ENCODE assay signal across 8 cellular contexts in genomic region chr11:58572906-58573305, GRCh38. TPM values are rescaled to one million over a fixed set of nuclear protein-coding genes. Genes with fewer than 3 reads are reported as not detected.
DNase-seq lines count a peak whose midpoint lies in the region; ATAC-seq and TF ChIP-seq lines count a peak whose summit lies in the region.
"Not testable (repeated sequence)": the region's sequence is repeated elsewhere in the genome, so short reads cannot be mapped to it uniquely, and the experiment has no call there.

No MANE protein-coding gene starts in this region.

- H3K4me2 ChIP-seq in BLaER1: peak overlapping the region; percentile 92

- H3K4me3 Mint-ChIP-seq in activated T-cell treated with anti-CD3 and anti-CD28 coated beads, Interleukin-2, amount 50 U/mL, for 4 hours: peak overlapping the region; percentile 95

- H3K9me3 Mint-ChIP-seq in activated T-cell treated with anti-CD3 and anti-CD28 coated beads, Interleukin-2, amount 50 U/mL, for 4 hours: not testable (repeated sequence)

- H3K4me3 ChIP-seq in BLaER1 (peak overlapping the region; percentile 45), HL-60 (replicated peaks; ENCODE audit: insufficient read depth, low read length) (peak overlapping the region; percentile 30), thymus (ENCODE audit: low read length) (peak overlapping the region; percentile 55)
- not testable (repeated sequence) for H3K4me3 ChIP-seq in SJSA1, breast epithelium, left ventricle myocardium inferior, psoas muscle

- not testable (repeated sequence) for ATAC-seq in activated T-cell treated with anti-CD3 and anti-CD28 coated beads, Interleukin-2, amount 50 U/mL, for 4 hours; psoas muscle

- H3K27me3 Mint-ChIP-seq in activated T-cell treated with anti-CD3 and anti-CD28 coated beads, Interleukin-2, amount 50 U/mL, for 4 hours (ENCODE audit: low read depth): not testable (repeated sequence)

- not testable (repeated sequence) for H3K36me3 ChIP-seq in BLaER1; SJSA1; breast epithelium; thymus (ENCODE audit: control insufficient read depth, insufficient read depth)
- H3K36me3 ChIP-seq in left ventricle myocardium inferior (peaks cover 21% of the 10 kb centered on the region), psoas muscle (ENCODE audit: insufficient read depth in 1 of 2, low read depth in 1 of 2) (peaks cover 0 to 22% of the 10 kb centered on the region in 2 donors)

- 90 to 97% (median 96%) methylated on average over 14 of the region's 14 CpGs for WGBS in psoas muscle, 3 donors
- 90% methylated on average over 14 of the region's 14 CpGs for WGBS in thymus

- H3K9me3 ChIP-seq in BLaER1; SJSA1 (replicated peaks); breast epithelium; left ventricle myocardium inferior (replicated peaks); psoas muscle; thymus (ENCODE audit: control insufficient read depth): not testable (repeated sequence)

- H3K4me1 ChIP-seq in BLaER1 (peaks cover 45% of the 10 kb centered on the region), SJSA1 (replicated peaks) (peaks cover 26% of the 10 kb centered on the region), breast epithelium (peaks cover 0 to 22% of the 10 kb centered on the region in 2 donors), left ventricle myocardium inferior (peaks cover 50% of the 10 kb centered on the region), psoas muscle (peaks cover 46% of the 10 kb centered on the region), thymus (ENCODE audit: control insufficient read depth, insufficient read depth, low read length) (peaks cover 18% of the 10 kb centered on the region)

- H3K9ac ChIP-seq in BLaER1: not testable (repeated sequence)

- H3K27me3 ChIP-seq in BLaER1; HL-60 (ENCODE audit: insufficient read depth, poor library complexity, severe bottlenecking); SJSA1 (replicated peaks); breast epithelium; left ventricle myocardium inferior (ENCODE audit: low read depth); psoas muscle (ENCODE audit: insufficient read depth in 3 of 3, low read length in 2 of 3); thymus (ENCODE audit: control insufficient read depth, insufficient read depth): not testable (repeated sequence)

- not testable (repeated sequence) for TF ChIP-seq POLR2A in breast epithelium (IDR thresholded peaks at IDR 0.05)

- DNase-seq in HL-60 (ENCODE audit: low read depth in 1 of 2, low spot score in 1 of 2); SJSA1 (ENCODE audit: low read depth in 1 of 2, low spot score in 2 of 2); activated T-cell treated with anti-CD3 and anti-CD28 coated beads, Interleukin-2, amount 50 U/mL, for 4 hours; breast epithelium (ENCODE audit: low spot score in 2 of 2); left ventricle myocardium inferior; psoas muscle: not testable (repeated sequence)

- H3K4me1 Mint-ChIP-seq in activated T-cell treated with anti-CD3 and anti-CD28 coated beads, Interleukin-2, amount 50 U/mL, for 4 hours (ENCODE audit: low read depth): peaks cover 64% of the 10 kb centered on the region

- TF ChIP-seq CTCF in HL-60 (IDR thresholded peaks at IDR 0.05; ENCODE audit: insufficient read depth, low read length); breast epithelium (IDR thresholded peaks at IDR 0.05); left ventricle myocardium inferior (IDR thresholded peaks at IDR 0.05; ENCODE audit: borderline replicate concordance); psoas muscle (IDR thresholded peaks at IDR 0.05): not testable (repeated sequence)

- peaks cover 28% of the 10 kb centered on the region for H3K36me3 Mint-ChIP-seq in activated T-cell treated with anti-CD3 and anti-CD28 coated beads, Interleukin-2, amount 50 U/mL, for 4 hours (ENCODE audit: insufficient read depth)

- intact Hi-C loops in breast epithelium (cut with DNase I; ENCODE audit: low total_unique reads); left ventricle myocardium inferior (cut with micrococcal nuclease): not testable (repeated sequence)
- intact Hi-C loops in psoas muscle (cut with DNase I): loop anchor here in 1 of 2 donors (5.0 kb wide), 1 partner anchor 104 kb away; no protein-coding TSS in a partner anchor

- H3K27ac ChIP-seq in BLaER1: peak overlapping the region; percentile 100
- peak overlapping the region; percentile 100 for H3K27ac ChIP-seq in HL-60 (replicated peaks)
- H3K27ac ChIP-seq in SJSA1: 0 out of 2 replicates have a peak overlapping the region, but pooled peaks have one; percentile 55
- H3K27ac ChIP-seq in breast epithelium: peak overlapping the region; percentile 64 to 98
- H3K27ac ChIP-seq in left ventricle myocardium inferior (replicated peaks): peak overlapping the region; percentile 51
- H3K27ac ChIP-seq in psoas muscle: peak overlapping the region; percentile 100
- peak overlapping the region; percentile 62 for H3K27ac ChIP-seq in thymus (ENCODE audit: low read depth)

- H4K20me1 ChIP-seq in BLaER1: not testable (repeated sequence)

RNA-seq across cellular contexts. Expression of gene LPXN, which starts 2.8 kb away (rescaled TPM):
- total RNA-seq in SJSA1 (2014; rRNA removed; shearing (Covaris generic)): 4.0 and 4.9 TPM in 2 replicates
- 100 to 1,000 TPM; 102 to 116 (median 115) TPM for total RNA-seq in activated T-cell treated with anti-CD3 and anti-CD28 coated beads, Interleukin-2, amount 50 U/mL, for 4 hours
- total RNA-seq in breast epithelium: 10 to 100 TPM in 2 of 3 donors, 1 to 10 TPM in 1; 9.2 to 21.9 (median 18.3) TPM
- total RNA-seq in left ventricle myocardium inferior: 4.4 TPM
- total RNA-seq in psoas muscle: 1 to 10 TPM; 2.4 to 4.7 (median 2.7) TPM
- 1 to 10 TPM in 2 of 3 donors, under 1 TPM in 1; 0.73 to 3.4 (median 3.0) TPM for polyA plus RNA-seq in psoas muscle
- 58.8 TPM for polyA plus RNA-seq in thymus

RNA-seq across cellular contexts. Expression of gene ZFP91, which starts 6.0 kb away (rescaled TPM):
- total RNA-seq in SJSA1 (2014; rRNA removed; shearing (Covaris generic)): 68.1 and 83.8 TPM in 2 replicates
- total RNA-seq in activated T-cell treated with anti-CD3 and anti-CD28 coated beads, Interleukin-2, amount 50 U/mL, for 4 hours: 10 to 100 TPM; 54.8 to 60.4 (median 54.9) TPM
- 10 to 100 TPM; 45.6 to 64.2 (median 54.9) TPM for total RNA-seq in breast epithelium
- 60.5 TPM for total RNA-seq in left ventricle myocardium inferior
- total RNA-seq in psoas muscle: 10 to 100 TPM; 68.3 to 94.1 (median 79.4) TPM
- 10 to 100 TPM; 27.8 to 88.7 (median 49.4) TPM for polyA plus RNA-seq in psoas muscle
- polyA plus RNA-seq in thymus: 20.2 TPM

RNA-seq across cellular contexts. Expression of gene CNTF, which starts 49.6 kb away (rescaled TPM):
- 0.16 and 1.9 TPM in 2 replicates for total RNA-seq in SJSA1 (2014; rRNA removed; shearing (Covaris generic))
- total RNA-seq in activated T-cell treated with anti-CD3 and anti-CD28 coated beads, Interleukin-2, amount 50 U/mL, for 4 hours: 1 to 10 TPM; 3.5 to 4.3 (median 3.6) TPM
- total RNA-seq in breast epithelium (1 to 10 TPM in 1 of 3 donors, under 1 TPM in 2; 0.59 to 1.6 (median 0.66) TPM), left ventricle myocardium inferior (0.93 TPM), psoas muscle (1 to 10 TPM; 1.1 to 5.7 (median 3.8) TPM)
- polyA plus RNA-seq in psoas muscle (10 to 100 TPM in 1 of 3 donors, 1 to 10 TPM in 2; 1.3 to 21.2 (median 1.9) TPM), thymus (0.16 TPM)

Comparison
In these comparisons a context has a peak if more than half of its experiments do, and no peak if none do; other contexts are left out.
1. RNA of gene LPXN, which starts 2.8 kb away (total RNA-seq): 102 to 116 TPM in activated T-cell treated with anti-CD3 and anti-CD28 coated beads, Interleukin-2, amount 50 U/mL, for 4 hours; 9.2 to 21.9 TPM in breast epithelium, 4.4 TPM in left ventricle myocardium inferior (single experiment), 4.0 to 4.9 TPM in SJSA1 and 2.4 to 4.7 TPM in psoas muscle; every median in the first group is over 4 times any median in the second.
2. Peak in every context shown above with its lines, with median percentiles within 50 percentile points of each other: H3K27ac ChIP-seq.